In the genomic region with DNA sequence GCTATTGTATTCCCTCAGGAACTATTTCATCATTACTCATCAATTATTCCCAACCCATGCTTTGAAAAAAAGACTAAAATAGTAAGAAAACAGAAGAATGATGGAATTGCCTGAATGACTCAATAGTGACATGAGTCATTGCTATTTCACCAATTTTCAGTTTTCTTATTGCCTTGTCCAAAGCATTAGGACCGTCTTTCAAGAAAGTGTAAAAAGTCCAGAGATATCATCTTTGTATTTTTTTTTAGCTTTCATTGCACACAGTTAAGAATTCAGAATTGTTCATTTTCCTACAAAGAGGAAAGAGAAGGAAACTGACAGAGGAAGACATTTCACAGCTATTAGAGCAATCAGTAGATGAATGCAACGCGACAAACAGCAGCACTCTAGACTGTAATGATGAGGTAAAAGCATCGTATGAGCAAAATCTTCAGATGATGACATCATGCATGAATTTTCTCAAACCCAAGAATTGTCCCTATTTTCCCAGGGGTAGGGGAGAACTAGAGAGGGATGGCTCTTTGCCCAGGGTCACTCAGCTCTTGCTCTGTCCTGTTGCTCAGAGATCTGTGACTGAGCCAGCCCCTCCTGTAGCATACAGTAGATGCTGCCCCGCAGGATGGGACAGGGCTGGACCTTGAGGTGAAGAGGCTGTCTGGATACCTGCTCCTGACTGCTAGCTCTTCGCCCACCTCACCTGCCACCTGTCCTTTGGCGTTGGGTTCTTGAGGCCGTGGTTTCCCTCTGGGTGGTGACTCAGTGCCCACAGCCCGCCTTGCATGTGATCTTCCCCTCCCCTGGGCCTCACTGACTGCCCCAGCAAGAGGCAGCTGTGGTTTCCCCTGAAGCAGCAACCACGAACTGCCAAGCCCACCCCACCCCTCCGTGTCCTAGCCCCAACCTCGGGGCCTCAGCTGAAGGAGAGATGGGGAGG, we compare ENCODE assay signal across 8 cellular contexts.
DNase-seq lines count a peak whose midpoint lies in the region; TF ChIP-seq lines count a peak whose summit lies in the region.

No MANE protein-coding gene starts in this region.

- H3K4me2 ChIP-seq in BLaER1, result peak overlapping the region; percentile 92

- H3K4me1 ChIP-seq in BLaER1, result peaks cover 92% of the 10 kb centered on the region
- H3K4me1 ChIP-seq in HAP-1, result no peaks in the 10 kb centered on the region

- in situ Hi-C loops in HAP-1 (cut with MboI; ENCODE audit: low sequenced_read_pairs), result no loop called here

- H3K36me3 ChIP-seq in BLaER1 (no peaks in the 10 kb centered on the region), HAP-1 (replicated peaks) (no peaks in the 10 kb centered on the region)

- TF ChIP-seq CTCF in HL-60 (IDR thresholded peaks at IDR 0.05; ENCODE audit: insufficient read depth, low read length) (no peak), choroid plexus epithelial cell (conservative IDR thresholded peaks at IDR 0.05; ENCODE audit: low read depth, low read length) (no peak)

- H3K27ac ChIP-seq in BLaER1 (peak overlapping the region; percentile 82), HL-60 (replicated peaks) (peak overlapping the region; percentile 77)

- H3K9me3 ChIP-seq in BLaER1 (peaks cover 8% of the 10 kb centered on the region), HAP-1 (peaks cover 5% of the 10 kb centered on the region; the same call in 1 of the 2 replicates)

- DNase-seq in HL-60 (ENCODE audit: low read depth in 1 of 2, low spot score in 1 of 2) (peak; percentile 80 to 97), choroid plexus epithelial cell (ENCODE audit: low read depth) (peak; percentile 80), skeletal muscle cell (ENCODE audit: low read depth) (peak; percentile 80), NCI-H526 treated with DMSO at 0.1 percent for 48 hours (lab: John Stamatoyannopoulos, UW) (no peak), HAP-1 (ENCODE audit: low spot score in 2 of 2) (no peak), NCI-H524 treated with DMSO at 0.1 percent for 48 hours (lab: John Stamatoyannopoulos, UW) (no peak)
- DNase-seq in activated CD4-positive, CD25-positive, alpha-beta regulatory T cell treated with anti-CD3 and anti-CD28 coated beads, Interleukin-2, amount 50 U/mL, for 16 hours (ENCODE audit: low read depth, low spot score), result peak; percentile 13

- peak overlapping the region; percentile 42; the same call in 1 of the 2 replicates for H3K9ac ChIP-seq in BLaER1

- peaks cover 16% of the 10 kb centered on the region; the same call in 1 of the 2 replicates for H4K20me1 ChIP-seq in BLaER1

- no peaks in the 10 kb centered on the region for H3K27me3 ChIP-seq in BLaER1
- H3K27me3 ChIP-seq in HL-60 (ENCODE audit: insufficient read depth, poor library complexity, severe bottlenecking), result no peaks in the 10 kb centered on the region
- H3K27me3 ChIP-seq in HAP-1 (ENCODE audit: low read depth), result no peaks in the 10 kb centered on the region; the same call in none of the 2 replicates

- 0 out of 2 replicates have a peak overlapping the region, but pooled peaks have one; percentile 13 for H3K4me3 ChIP-seq in BLaER1
- no peak overlapping the region for H3K4me3 ChIP-seq in HL-60 (replicated peaks; ENCODE audit: insufficient read depth, low read length)
- H3K4me3 ChIP-seq in choroid plexus epithelial cell (ENCODE audit: low read depth, low read length), result no peak overlapping the region
- H3K4me3 ChIP-seq in skeletal muscle cell (ENCODE audit: low read depth, low read length), result no peak overlapping the region
- H3K4me3 ChIP-seq in HAP-1, result no peak overlapping the region

Comparison
In these comparisons a context has a peak if more than half of its experiments do, and no peak if none do; other contexts are left out.
1. DNase-seq: peak in HL-60 (2 of 2), activated CD4-positive, CD25-positive, alpha-beta regulatory T cell treated with anti-CD3 and anti-CD28 coated beads, Interleukin-2, amount 50 U/mL, for 16 hours (single experiment), choroid plexus epithelial cell (single experiment) and skeletal muscle cell (single experiment); none in NCI-H526 treated with DMSO at 0.1 percent for 48 hours (single experiment), HAP-1 (0 of 2) and NCI-H524 treated with DMSO at 0.1 percent for 48 hours (single experiment).